20 cellular contexts compared by ENCODE assay signal in genomic region chr11:119419834-119420492, GRCh38. TPM values are rescaled to one million over a fixed set of nuclear protein-coding genes. Genes with fewer than 3 reads are reported as not detected.
DNase-seq lines count a peak whose midpoint lies in the region; ATAC-seq and TF ChIP-seq lines count a peak whose summit lies in the region.
"Had no signal": no experiment of that assay in that cellular context is flagged by ENCODE, and none has a peak within 500 bp of the region (broad histone marks: within the 10 kb centered on the region; RNA-seq: fewer than 3 reads in every experiment).

No MANE protein-coding gene starts in this region.

- H4K91ac ChIP-seq in trophoblast cell (ENCODE audit: low read depth, low read length), result peak overlapping the region; percentile 20

- DNase-seq in GM13976 (ENCODE audit: low spot score), result peak; percentile 13
- DNase-seq in adipocyte (ENCODE audit: low read depth), result no peak
- DNase-seq in iPS-NIHi11 (ENCODE audit: low spot score), result peak; percentile 38
- no peak for DNase-seq in trophoblast cell
- DNase-seq in left lung, result no peak
- no peak for DNase-seq in colonic mucosa
- DNase-seq in omental fat pad (ENCODE audit: low spot score), result no peak
- DNase-seq: activated T-cell treated with anti-CD3 and anti-CD28 coated beads, Interleukin-2, amount 50 U/mL, for 72 hours; brain microvascular endothelial cell; COR-L47; EL; NCI-H1105 treated with DMSO at 0.1 percent for 48 hours; NCI-H524; SHP77 treated with DMSO at 0.1 percent for 48 hours; stimulated activated naive CD4-positive, alpha-beta T cell treated with Interleukin-2 at 50 U/mL for 16 hours had no signal

- H3K4me2 ChIP-seq in trophoblast cell (ENCODE audit: low read length), result no peak overlapping the region

- peaks cover 25% of the 10 kb centered on the region for H3K36me3 ChIP-seq in adipocyte (ENCODE audit: control insufficient read depth, insufficient read depth, low read length, severe bottlenecking)
- peaks cover 18 to 19% of the 10 kb centered on the region in 2 experiments for H3K36me3 ChIP-seq in trophoblast cell (ENCODE audit: control insufficient read depth in 1 of 2, insufficient read depth in 2 of 2, low read length in 2 of 2)
- H3K36me3 ChIP-seq in left lung, result no peaks in the 10 kb centered on the region
- no peaks in the 10 kb centered on the region for H3K36me3 ChIP-seq in colonic mucosa
- H3K36me3 ChIP-seq: brain microvascular endothelial cell, neutrophil, right atrium auricular region had no signal

- H3K4me1 ChIP-seq in adipocyte (ENCODE audit: control insufficient read depth, insufficient read depth, low read length) (peaks cover 53% of the 10 kb centered on the region), trophoblast cell (ENCODE audit: control insufficient read depth in 1 of 2, insufficient read depth in 2 of 2, low read length in 2 of 2) (peaks cover 31 to 48% of the 10 kb centered on the region in 2 experiments), left lung (peaks cover 9 to 19% of the 10 kb centered on the region in 2 donors), colonic mucosa (no peaks in the 10 kb centered on the region)

- WGBS in trophoblast cell (ENCODE audit: extremely low coverage, insufficient coverage, insufficient read length), result no CpG with 5 or more reads among the region's 18 CpGs

- no peak overlapping the region for H2AFZ ChIP-seq in trophoblast cell (ENCODE audit: insufficient read depth, low read length, poor library complexity)

- H3K27ac ChIP-seq in trophoblast cell (ENCODE audit: low read depth, low read length), result no peak overlapping the region
- H3K27ac ChIP-seq in left lung, result no peak overlapping the region
- H3K27ac ChIP-seq in colonic mucosa, result no peak overlapping the region
- H3K27ac ChIP-seq: brain microvascular endothelial cell, neutrophil, right atrium auricular region had no signal

- no peak overlapping the region for H2BK12ac ChIP-seq in trophoblast cell (ENCODE audit: low read length)

- no peak overlapping the region for H3K23ac ChIP-seq in trophoblast cell (ENCODE audit: low read length)

- H4K12ac ChIP-seq in trophoblast cell (ENCODE audit: low read depth, low read length), result no peak overlapping the region

- H2BK120ac ChIP-seq in trophoblast cell (ENCODE audit: insufficient read depth, low read length, poor library complexity), result no peak overlapping the region

- H3K9me3 ChIP-seq in adipocyte (ENCODE audit: control insufficient read depth, low read length), result no peaks in the 10 kb centered on the region
- H3K9me3 ChIP-seq in trophoblast cell (ENCODE audit: insufficient read depth, low read depth, low read length), result no peaks in the 10 kb centered on the region
- H3K9me3 ChIP-seq in left lung, result no peaks in the 10 kb centered on the region
- no peaks in the 10 kb centered on the region for H3K9me3 ChIP-seq in colonic mucosa
- H3K9me3 ChIP-seq: neutrophil, right atrium auricular region had no signal

- H3K79me1 ChIP-seq in trophoblast cell (ENCODE audit: low read length), result peaks cover 19% of the 10 kb centered on the region

- no peak overlapping the region for H3K14ac ChIP-seq in trophoblast cell (ENCODE audit: low read length)

- in situ Hi-C loops in GM13976 (cut with MboI; ENCODE audit: low sequenced_read_pairs, unreplicated experiment), result no loop called here

- peak overlapping the region; percentile 95 for H3K9ac ChIP-seq in adipocyte (ENCODE audit: low read length)
- H3K9ac ChIP-seq in trophoblast cell (ENCODE audit: low read length), result no peak overlapping the region
- H3K9ac ChIP-seq in colonic mucosa (ENCODE audit: low read depth in 2 of 2, low read length in 2 of 2), result no peak overlapping the region

- no peak overlapping the region for H4K8ac ChIP-seq in trophoblast cell (ENCODE audit: low read depth, low read length)

- H3K4me3 ChIP-seq in adipocyte (ENCODE audit: low read length), result peak overlapping the region; percentile 85
- no peak overlapping the region for H3K4me3 ChIP-seq in trophoblast cell (ENCODE audit: low read depth, low read length)
- H3K4me3 ChIP-seq in left lung, result no peak overlapping the region
- H3K4me3 ChIP-seq in colonic mucosa, result no peak overlapping the region
- H3K4me3 ChIP-seq: right atrium auricular region had no signal

- ATAC-seq in left lung (no peak), GM18868 (IDR thresholded peaks at IDR 0.05; ENCODE audit: unreplicated experiment) (no peak), omental fat pad (ENCODE audit: low FRiP score) (no peak)
- ATAC-seq: activated T-cell treated with anti-CD3 and anti-CD28 coated beads, Interleukin-2, amount 50 U/mL, for 72 hours; HCT116 had no signal

- H3K27me3 ChIP-seq in adipocyte (replicated peaks; ENCODE audit: control insufficient read depth, insufficient read depth, low read length) (no peaks in the 10 kb centered on the region), trophoblast cell (ENCODE audit: insufficient read depth, low read length) (no peaks in the 10 kb centered on the region), left lung (peaks cover 14 to 62% of the 10 kb centered on the region in 2 donors), colonic mucosa (peaks cover 23% of the 10 kb centered on the region)

- H2BK5ac ChIP-seq in trophoblast cell (ENCODE audit: low read depth, low read length, poor library complexity), result no peak overlapping the region

- H2AK5ac ChIP-seq in trophoblast cell (ENCODE audit: low read length), result no peak overlapping the region

- H3K4ac ChIP-seq in trophoblast cell (ENCODE audit: low read depth, low read length), result no peak overlapping the region

- TF ChIP-seq CTCF in GM13976 (IDR thresholded peaks at IDR 0.05; ENCODE audit: borderline replicate concordance, control extremely low read depth, extremely low read depth, insufficient read depth, missing control alignments) (no peak), left lung (IDR thresholded peaks at IDR 0.05) (no peak), colonic mucosa (IDR thresholded peaks at IDR 0.05) (no peak), omental fat pad (IDR thresholded peaks at IDR 0.05) (no peak)

- intact Hi-C loops in left lung (cut with DNase I) (no loop called here), colonic mucosa (cut with DNase I) (no loop called here)

- H3K79me2 ChIP-seq in trophoblast cell (ENCODE audit: control insufficient read depth, insufficient read depth, low read length, poor library complexity), result no peaks in the 10 kb centered on the region

- H3K18ac ChIP-seq in trophoblast cell (ENCODE audit: low read length), result no peak overlapping the region

RNA-seq across cellular contexts. Expression of gene THY1, which starts 3.0 kb away (rescaled TPM):
- 84.4 and 93.9 TPM in 2 replicates for polyA plus RNA-seq in trophoblast cell (2013)
- total RNA-seq in left lung (100 to 1,000 TPM in 1 of 2 donors, 10 to 100 TPM in 1; 46.6 to 130 TPM), colonic mucosa (1 to 10 TPM; 6.6 to 6.9 TPM), omental fat pad (10 to 100 TPM; 12.0 to 71.5 (median 33.3) TPM)
- total RNA-seq: OCI-LY7 had no signal

RNA-seq across cellular contexts. Expression of gene USP2, which starts 38.5 kb away (rescaled TPM):
- polyA plus RNA-seq in trophoblast cell (2013), result 3.2 and 3.3 TPM in 2 replicates
- total RNA-seq in left lung (1 to 10 TPM; 2.6 to 3.7 TPM), colonic mucosa (10 to 100 TPM in 1 of 2 donors, 1 to 10 TPM in 1; 7.9 to 11.6 TPM), omental fat pad (10 to 100 TPM in 2 of 4 donors, under 1 TPM in 2; 0.63 to 18.7 (median 9.2) TPM)

Comparison
In these comparisons a context has a peak if more than half of its experiments do, and no peak if none do; other contexts are left out.
1. DNase-seq: peak in GM13976 (single experiment) and iPS-NIHi11 (single experiment); none in adipocyte (single experiment), trophoblast cell (0 of 2), left lung (0 of 2), colonic mucosa (single experiment) and omental fat pad (single experiment).